Comparison of ENCODE assay signal across 27 cellular contexts in the genomic region with DNA sequence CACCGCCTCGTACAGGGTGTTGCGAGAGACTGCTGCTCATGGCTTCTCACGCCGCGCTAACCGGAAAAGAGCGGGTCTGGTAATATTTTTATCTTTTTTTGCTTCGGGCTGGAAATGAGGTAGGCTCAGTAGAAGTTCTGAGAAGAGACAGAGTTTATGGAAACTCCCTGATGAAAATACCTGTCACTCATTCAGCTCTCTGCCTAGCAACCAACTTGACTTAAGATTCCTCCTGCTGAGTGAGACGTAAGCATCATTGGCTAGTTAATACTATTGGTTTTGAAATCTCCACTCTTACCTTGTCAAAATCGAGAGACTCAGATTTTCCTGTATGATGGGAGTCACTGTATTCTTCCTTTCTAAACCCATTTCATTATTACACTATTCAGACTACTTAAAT.
A peak's percentile ranks its signal among the peaks of the same experiment; 100 is the strongest.
DNase-seq lines count a peak whose midpoint lies in the region; ATAC-seq, FAIRE-seq and TF ChIP-seq lines count a peak whose summit lies in the region.
"Had no signal": no experiment of that assay in that cellular context is flagged by ENCODE, and none has a peak within 500 bp of the region (broad histone marks: within the 10 kb centered on the region; RNA-seq: fewer than 3 reads in every experiment).

No MANE protein-coding gene starts in this region.

- POLR2A ChIA-PET in WTC11 (lab: Charles Lee) (no interaction called here), K562 (lab: Yijun Ruan, JAX) (no interaction called here)

- no peaks in the 10 kb centered on the region for H3K9me3 Mint-ChIP-seq in GM23338
- no peaks in the 10 kb centered on the region for H3K9me3 Mint-ChIP-seq in WTC11
- H3K9me3 Mint-ChIP-seq in nephron progenitor cell, result no peaks in the 10 kb centered on the region
- H3K9me3 Mint-ChIP-seq: CD4-positive, alpha-beta T cell had no signal

- no peak for DNase-seq in GM23338 (ENCODE audit: low spot score)
- DNase-seq in WTC11 (ENCODE audit: low spot score), result no peak
- no peak for DNase-seq in K562 (ENCODE audit: extremely low read depth in 1 of 4, low spot score in 3 of 4)
- DNase-seq in nephron progenitor cell, result no peak
- no peak for DNase-seq in NCI-H748 treated with DMSO at 0.1 percent for 48 hours (lab: John Stamatoyannopoulos, UW)
- DNase-seq in NOMO-1 treated with DMSO at 0.1 percent for 48 hours (lab: John Stamatoyannopoulos, UW; ENCODE audit: unreplicated experiment), result no peak
- no peak for DNase-seq in activated T-cell treated with anti-CD3 and anti-CD28 coated beads for 4 hours
- DNase-seq: AML-193; Caco-2; Calu3; CD4-positive, alpha-beta T cell; CD8-positive, alpha-beta T cell; DMS 273 treated with DMSO at 0.1 percent for 48 hours; DMS153; DMS53; DMS79; DND-41; EL; GDM1 had no signal

- H3K27ac ChIP-seq in GM23338 (ENCODE audit: low read depth), result peak overlapping the region; percentile 62; the same call in 1 of the 2 replicates
- H3K27ac ChIP-seq in K562 (ENCODE audit: extremely low read depth, low read depth, low read length), result no peak overlapping the region
- H3K27ac ChIP-seq: 22Rv1; A549; BLaER1 treated with 17β-estradiol and CSF1 and Interleukin-3, amounts not matched to agents 10 nM and 100 nM; C4-2B had no signal

- H3K9me3 ChIP-seq in K562 (replicated peaks; ENCODE audit: control insufficient read depth, insufficient read depth, low read depth, low read length), result no peaks in the 10 kb centered on the region
- H3K9me3 ChIP-seq: A549; BLaER1 treated with 17β-estradiol and CSF1 and Interleukin-3, amounts not matched to agents 10 nM and 100 nM; Caco-2 had no signal

- H3K27me3 ChIP-seq in GM23338 (ENCODE audit: insufficient read depth) (no peaks in the 10 kb centered on the region), K562 (ENCODE audit: control insufficient read depth in 2 of 2, insufficient read depth in 2 of 2, low read length in 2 of 2) (no peaks in the 10 kb centered on the region)
- H3K27me3 ChIP-seq: BLaER1 treated with 17β-estradiol and CSF1 and Interleukin-3, amounts not matched to agents 10 nM and 100 nM had no signal

- TF ChIP-seq CTCF in GM23338 (conservative IDR thresholded peaks at IDR 0.05; ENCODE audit: low read depth in 2 of 2), result no peak
- no peak for TF ChIP-seq CTCF in WTC11 (IDR thresholded peaks at IDR 0.05)
- no peak for TF ChIP-seq CTCF in K562 (IDR thresholded peaks at IDR 0.05 in 2 of 3, conservative IDR thresholded peaks at IDR 0.05 in 1 of 3; ENCODE audit: insufficient read depth in 2 of 3, low read depth in 1 of 3, low read length in 3 of 3)
- no peak for TF ChIP-seq CTCF in nephron progenitor cell (IDR thresholded peaks at IDR 0.05)

- 3% methylated on average over 4 of the region's 11 CpGs for WGBS in K562 (ENCODE audit: insufficient coverage, low coverage, missing lambda C conversion rate)

- FAIRE-seq in K562 (lab: Jason Lieb, UNC), result no peak
- FAIRE-seq: A549, D721Med, GM12891 had no signal

- BruUV-seq in K562 (replicated peaks; lab: Mats Ljungman, UMichigan), result no TSS peak

- H3K27me3 Mint-ChIP-seq in GM23338 (ENCODE audit: insufficient read depth, low read depth, poor library complexity) (peaks cover 8% of the 10 kb centered on the region), WTC11 (ENCODE audit: low read depth) (no peaks in the 10 kb centered on the region), nephron progenitor cell (ENCODE audit: low read depth, poor library complexity) (no peaks in the 10 kb centered on the region)
- H3K27me3 Mint-ChIP-seq: B cell; CD4-positive, alpha-beta T cell had no signal

- H3K36me3 ChIP-seq in GM23338 (ENCODE audit: insufficient read depth) (no peaks in the 10 kb centered on the region), K562 (ENCODE audit: control insufficient read depth, insufficient read depth, low read length) (no peaks in the 10 kb centered on the region)
- H3K36me3 ChIP-seq: BLaER1 treated with 17β-estradiol and CSF1 and Interleukin-3, amounts not matched to agents 10 nM and 100 nM had no signal

- no peak overlapping the region for H3K27ac Mint-ChIP-seq in GM23338
- H3K27ac Mint-ChIP-seq in WTC11, result peak overlapping the region; percentile 20; the same call in 1 of the 2 replicates
- peak overlapping the region; percentile 2 for H3K27ac Mint-ChIP-seq in nephron progenitor cell
- H3K27ac Mint-ChIP-seq: B cell; CD4-positive, alpha-beta T cell; CD8-positive, alpha-beta T cell had no signal

- in situ Hi-C loops in K562 (cut with MboI), result no loop called here

- H3K9me2 ChIP-seq in GM23338 (ENCODE audit: insufficient read depth), result no peaks in the 10 kb centered on the region

- TF ChIP-seq EP300 in K562 (IDR thresholded peaks at IDR 0.05; ENCODE audit: low read length), result no peak

- H3K36me3 Mint-ChIP-seq in GM23338 (ENCODE audit: low read depth) (no peaks in the 10 kb centered on the region; the same call in 2 of the 3 replicates), WTC11 (no peaks in the 10 kb centered on the region), nephron progenitor cell (ENCODE audit: low read depth) (peaks cover 20% of the 10 kb centered on the region)
- H3K36me3 Mint-ChIP-seq: CD8-positive, alpha-beta T cell had no signal

- H3K79me2 ChIP-seq in GM23338 (replicated peaks; ENCODE audit: insufficient read depth), result peaks cover 91% of the 10 kb centered on the region
- no peaks in the 10 kb centered on the region for H3K79me2 ChIP-seq in K562 (ENCODE audit: control insufficient read depth, insufficient read depth, low read length)

- H3F3A ChIP-seq in GM23338 (replicated peaks; ENCODE audit: low read depth), result no peaks in the 10 kb centered on the region

- H4K20me1 ChIP-seq in GM23338 (replicated peaks; ENCODE audit: insufficient read depth) (peaks cover 23% of the 10 kb centered on the region), K562 (replicated peaks; ENCODE audit: control insufficient read depth, insufficient read depth, low read length) (no peaks in the 10 kb centered on the region)

- no peak for TF ChIP-seq POLR2A in K562 (conservative IDR thresholded peaks at IDR 0.05)

- CTCF ChIA-PET in WTC11 (lab: Charles Lee), result no interaction called here
- CTCF ChIA-PET in K562 (lab: Yijun Ruan, JAX; ENCODE audit: low intra/inter-chr PET ratio), result no interaction called here

- no peak overlapping the region for H3K4me2 ChIP-seq in GM23338
- no peak overlapping the region for H3K4me2 ChIP-seq in K562 (ENCODE audit: insufficient read depth, low read length)
- H3K4me2 ChIP-seq: A549; BLaER1 treated with 17β-estradiol and CSF1 and Interleukin-3, amounts not matched to agents 10 nM and 100 nM had no signal

- H3K9ac ChIP-seq in K562 (ENCODE audit: insufficient read depth in 1 of 2, low read depth in 2 of 2, low read length in 2 of 2), result no peak overlapping the region
- H3K9ac ChIP-seq: BLaER1 treated with 17β-estradiol and CSF1 and Interleukin-3, amounts not matched to agents 10 nM and 100 nM had no signal

- no peak overlapping the region for H3K4me3 Mint-ChIP-seq in GM23338
- H3K4me3 Mint-ChIP-seq in WTC11, result no peak overlapping the region
- no peak overlapping the region for H3K4me3 Mint-ChIP-seq in nephron progenitor cell
- H3K4me3 Mint-ChIP-seq: B cell; CD4-positive, alpha-beta T cell; CD8-positive, alpha-beta T cell had no signal

- H2AFZ ChIP-seq in GM23338 (no peak overlapping the region), K562 (ENCODE audit: low read depth, low read length) (no peak overlapping the region)

- no peak overlapping the region for H3K4me3 ChIP-seq in GM23338
- no peak overlapping the region for H3K4me3 ChIP-seq in K562
- H3K4me3 ChIP-seq: A549; BLaER1 treated with 17β-estradiol and CSF1 and Interleukin-3, amounts not matched to agents 10 nM and 100 nM had no signal

- no peak for TF ChIP-seq RAD21 in K562 (CRISPR knock-in tag; conservative IDR thresholded peaks at IDR 0.05 in 1 of 2, IDR thresholded peaks at IDR 0.05 in 1 of 2)

- intact Hi-C loops in K562 (cut with micrococcal nuclease), result no loop called here

- no peaks in the 10 kb centered on the region for H3K9me1 ChIP-seq in K562 (ENCODE audit: control insufficient read depth, insufficient read depth, low read length)

- peaks cover 68% of the 10 kb centered on the region for H3K4me1 Mint-ChIP-seq in GM23338
- peaks cover 86% of the 10 kb centered on the region for H3K4me1 Mint-ChIP-seq in WTC11
- peaks cover 47% of the 10 kb centered on the region for H3K4me1 Mint-ChIP-seq in nephron progenitor cell
- H3K4me1 Mint-ChIP-seq: B cell had no signal

- no peak for ATAC-seq in GM23338
- no peak for ATAC-seq in WTC11
- ATAC-seq in K562, result no peak
- no peak for ATAC-seq in GM18511 (IDR thresholded peaks at IDR 0.05; ENCODE audit: unreplicated experiment)
- ATAC-seq: A549; CD8-positive, alpha-beta T cell had no signal

- peaks cover 44% of the 10 kb centered on the region for H3K4me1 ChIP-seq in GM23338 (ENCODE audit: insufficient read depth)
- no peaks in the 10 kb centered on the region for H3K4me1 ChIP-seq in K562 (replicated peaks in 1 of 2; ENCODE audit: control insufficient read depth in 2 of 2, insufficient read depth in 2 of 2, low read length in 2 of 2)
- H3K4me1 ChIP-seq: A549; BLaER1 treated with 17β-estradiol and CSF1 and Interleukin-3, amounts not matched to agents 10 nM and 100 nM; Caco-2 had no signal

TF ChIP-seq in WTC11, 78 proteins besides CTCF, POLR2A, EP300 and RAD21 (continues in another document):
- TF ChIP-seq, protein P1, sequence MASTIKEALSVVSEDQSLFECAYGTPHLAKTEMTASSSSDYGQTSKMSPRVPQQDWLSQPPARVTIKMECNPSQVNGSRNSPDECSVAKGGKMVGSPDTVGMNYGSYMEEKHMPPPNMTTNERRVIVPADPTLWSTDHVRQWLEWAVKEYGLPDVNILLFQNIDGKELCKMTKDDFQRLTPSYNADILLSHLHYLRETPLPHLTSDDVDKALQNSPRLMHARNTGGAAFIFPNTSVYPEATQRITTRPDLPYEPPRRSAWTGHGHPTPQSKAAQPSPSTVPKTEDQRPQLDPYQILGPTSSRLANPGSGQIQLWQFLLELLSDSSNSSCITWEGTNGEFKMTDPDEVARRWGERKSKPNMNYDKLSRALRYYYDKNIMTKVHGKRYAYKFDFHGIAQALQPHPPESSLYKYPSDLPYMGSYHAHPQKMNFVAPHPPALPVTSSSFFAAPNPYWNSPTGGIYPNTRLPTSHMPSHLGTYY (CRISPR knock-in tag; IDR thresholded peaks at IDR 0.05), result no peak
- no peak for TF ChIP-seq PRRX2 (CRISPR knock-in tag; IDR thresholded peaks at IDR 0.05)
- TF ChIP-seq ZNF121 (CRISPR knock-in tag; IDR thresholded peaks at IDR 0.05), result no peak

TF ChIP-seq in K562, 482 proteins besides CTCF, POLR2A, EP300 and RAD21:
- TF ChIP-seq PKNOX1 (IDR thresholded peaks at IDR 0.05), result 0 out of 2 replicates have a peak, but pooled peaks have one; percentile 5
- TF ChIP-seq RUNX1 (IDR thresholded peaks at IDR 0.05; ENCODE audit: low read depth), result no peak
